In genomic region chr10:131812012-131812403, GRCh38 we compare ENCODE assay signal across 20 cellular contexts.
"Had no signal": no experiment of that assay in that cellular context is flagged by ENCODE, and none has a peak within 500 bp of the region (broad histone marks: within the 10 kb centered on the region; RNA-seq: fewer than 3 reads in every experiment).

No MANE protein-coding gene starts in this region.

- H3K36me3 ChIP-seq: esophagus squamous epithelium, gastroesophageal sphincter, left ventricle myocardium inferior, neutrophil, stomach, thoracic aorta, transverse colon had no signal

- H3K36me3 Mint-ChIP-seq: immature natural killer cell; naive thymus-derived CD4-positive, alpha-beta T cell had no signal

- H3K27ac Mint-ChIP-seq: dendritic cell treated with granulocyte-macrophage colony-stimulating factor and Interleukin-4, amounts not matched to agents 40 ng/mL and 50 ng/mL, for 4 days; immature natural killer cell; naive thymus-derived CD4-positive, alpha-beta T cell; nephron progenitor cell had no signal

- ATAC-seq: gastroesophageal sphincter; naive thymus-derived CD4-positive, alpha-beta T cell had no signal

- H3K27me3 Mint-ChIP-seq: dendritic cell treated with granulocyte-macrophage colony-stimulating factor and Interleukin-4, amounts not matched to agents 40 ng/mL and 50 ng/mL, for 4 days had no signal

- H3K27me3 ChIP-seq: neutrophil, transverse colon had no signal

- H3K4me3 Mint-ChIP-seq: dendritic cell treated with granulocyte-macrophage colony-stimulating factor and Interleukin-4, amounts not matched to agents 40 ng/mL and 50 ng/mL, for 4 days; immature natural killer cell; naive thymus-derived CD4-positive, alpha-beta T cell; nephron progenitor cell had no signal

- H3K9me3 ChIP-seq: esophagus squamous epithelium, gastroesophageal sphincter, left ventricle myocardium inferior, neutrophil, stomach, thoracic aorta, transverse colon had no signal

- DNase-seq: esophagus squamous epithelium; foreskin fibroblast; glutamatergic neuron; immature natural killer cell; left ventricle myocardium inferior; mesendoderm; naive thymus-derived CD4-positive, alpha-beta T cell; nephron progenitor cell; small intestine; stimulated activated CD4-positive, alpha-beta T cell treated with anti-CD3 and anti-CD28 coated beads, Interleukin-12 subunit alpha, Interleukin-12 subunit beta, amount 100 ng/mL, for 4 hours; stimulated activated naive CD4-positive, alpha-beta T cell; substantia nigra; transverse colon had no signal

- H3K27ac ChIP-seq: esophagus squamous epithelium, gastroesophageal sphincter, left ventricle myocardium inferior, neutrophil, stomach, thoracic aorta, transverse colon had no signal

- H3K4me1 ChIP-seq: esophagus squamous epithelium, gastroesophageal sphincter, left ventricle myocardium inferior, stomach, transverse colon had no signal

- H3K4me1 Mint-ChIP-seq: immature natural killer cell; naive thymus-derived CD4-positive, alpha-beta T cell had no signal

- H3K4me3 ChIP-seq: esophagus squamous epithelium, gastroesophageal sphincter, left ventricle myocardium inferior, lung, stomach, thoracic aorta, transverse colon had no signal

- H3K9me3 Mint-ChIP-seq: dendritic cell treated with granulocyte-macrophage colony-stimulating factor and Interleukin-4, amounts not matched to agents 40 ng/mL and 50 ng/mL, for 4 days; immature natural killer cell; naive thymus-derived CD4-positive, alpha-beta T cell; nephron progenitor cell had no signal

- FAIRE-seq: keratinocyte, small intestine had no signal
